ENCODE assay signal across 28 cellular contexts in genomic region chr10:128491686-128492085, GRCh38.
"Had no signal": no experiment of that assay in that cellular context is flagged by ENCODE, and none has a peak within 500 bp of the region (broad histone marks: within the 10 kb centered on the region; RNA-seq: fewer than 3 reads in every experiment).

No MANE protein-coding gene starts in this region.

- H3K27me3 Mint-ChIP-seq: stimulated activated memory B cell treated with anti-CD40 and anti-IgM and Interleukin-4, amounts not matched to agents 10 μg/mL and 1 μg/mL and 100 μg/mL, for 72 hours; stimulated activated naive B cell treated with anti-CD40 and anti-IgM and Interleukin-4, amounts not matched to agents 10 μg/mL and 1 μg/mL and 100 μg/mL, for 72 hours; stimulated activated naive CD8-positive, alpha-beta T cell treated with anti-CD3 and anti-CD28 coated beads, Interleukin-15, amount 100 ng/mL, for 72 hours; stimulated activated naive CD8-positive, alpha-beta T cell treated with anti-CD3 and anti-CD28 coated beads, Interleukin-15, Interleukin-2, amounts not matched to agents 100 ng/mL and 50 ng/mL, for 24 hours had no signal

- H3K4me3 Mint-ChIP-seq: stimulated activated effector memory CD8-positive, alpha-beta T cell treated with anti-CD3 and anti-CD28 coated beads, Interleukin-12 subunit alpha, Interleukin-12 subunit beta, amount 100 ng/mL, for 72 hours; stimulated activated memory B cell treated with anti-CD40 and anti-IgM and Interleukin-4, amounts not matched to agents 10 μg/mL and 1 μg/mL and 100 μg/mL, for 72 hours; stimulated activated naive B cell treated with anti-CD40 and anti-IgM and Interleukin-4, amounts not matched to agents 10 μg/mL and 1 μg/mL and 100 μg/mL, for 72 hours; stimulated activated naive CD8-positive, alpha-beta T cell treated with anti-CD3 and anti-CD28 coated beads, Interleukin-15, amount 100 ng/mL, for 72 hours; stimulated activated naive CD8-positive, alpha-beta T cell treated with anti-CD3 and anti-CD28 coated beads, Interleukin-15, Interleukin-2, amounts not matched to agents 100 ng/mL and 50 ng/mL, for 24 hours; type B pancreatic cell had no signal

- H3K27me3 ChIP-seq: stomach, testis, thyroid gland, tibial artery, tibial nerve, transverse colon, upper lobe of left lung, uterus, vagina had no signal

- H3K27ac ChIP-seq: stomach, suprapubic skin, testis, thoracic aorta, thyroid gland, tibial artery, tibial nerve, transverse colon, upper lobe of left lung, uterus, vagina had no signal

- H3K4me3 ChIP-seq: stomach, suprapubic skin, testis, thoracic aorta, thyroid gland, tibial artery, tibial nerve, transverse colon, upper lobe of left lung, uterus, vagina had no signal

- DNase-seq: stimulated activated CD4-positive, alpha-beta T cell treated with anti-CD3 and anti-CD28 coated beads, Interleukin-2, amount 100 ng/mL, for 48 hours; stimulated activated CD4-positive, alpha-beta T cell treated with anti-CD3 and anti-CD28 coated beads, Interleukin-4, amount 100 ng/mL, for 1 hour; stimulated activated CD4-positive, alpha-beta T cell treated with anti-CD3 and anti-CD28 coated beads, Interleukin-4, amount 100 ng/mL, for 24 hours; stimulated activated CD4-positive, alpha-beta T cell treated with anti-CD3 and anti-CD28 coated beads, Interleukin-4, amount 100 ng/mL, for 4 hours; stimulated activated CD8-positive, alpha-beta memory T cell treated with anti-CD3 and anti-CD28 coated beads, Interleukin-4, amount 100 ng/mL, for 48 hours; stimulated activated naive B cell treated with anti-CD40 and anti-IgM and Interleukin-4, amounts not matched to agents 10 μg/mL and 1 μg/mL and 100 μg/mL, for 72 hours; stimulated activated naive CD4-positive, alpha-beta T cell; stimulated activated naive CD4-positive, alpha-beta T cell treated with Interleukin-2 at 50 U/mL for 16 hours; stimulated activated naive CD8-positive, alpha-beta T cell treated with anti-CD3 and anti-CD28 coated beads, Interleukin-15, amount 100 ng/mL, for 72 hours; stimulated activated naive CD8-positive, alpha-beta T cell treated with anti-CD3 and anti-CD28 coated beads, Interleukin-15, Interleukin-2, amounts not matched to agents 100 U/mL and 50 U/mL, for 24 hours; stomach; substantia nigra; testis; thyroid gland; tibial artery; transverse colon; trophoblast cell; upper lobe of left lung; uterus had no signal

- H3K9me3 Mint-ChIP-seq: stimulated activated effector memory CD8-positive, alpha-beta T cell treated with anti-CD3 and anti-CD28 coated beads, Interleukin-12 subunit alpha, Interleukin-12 subunit beta, amount 100 ng/mL, for 72 hours; stimulated activated memory B cell treated with anti-CD40 and anti-IgM and Interleukin-4, amounts not matched to agents 10 μg/mL and 1 μg/mL and 100 μg/mL, for 72 hours; stimulated activated naive B cell treated with anti-CD40 and anti-IgM and Interleukin-4, amounts not matched to agents 10 μg/mL and 1 μg/mL and 100 μg/mL, for 72 hours; stimulated activated naive CD8-positive, alpha-beta T cell treated with anti-CD3 and anti-CD28 coated beads, Interleukin-15, amount 100 ng/mL, for 72 hours; stimulated activated naive CD8-positive, alpha-beta T cell treated with anti-CD3 and anti-CD28 coated beads, Interleukin-15, Interleukin-2, amounts not matched to agents 100 ng/mL and 50 ng/mL, for 24 hours; type B pancreatic cell had no signal

- H3K4me1 Mint-ChIP-seq: stimulated activated effector memory CD8-positive, alpha-beta T cell treated with anti-CD3 and anti-CD28 coated beads, Interleukin-12 subunit alpha, Interleukin-12 subunit beta, amount 100 ng/mL, for 72 hours; stimulated activated memory B cell treated with anti-CD40 and anti-IgM and Interleukin-4, amounts not matched to agents 10 μg/mL and 1 μg/mL and 100 μg/mL, for 72 hours; stimulated activated naive B cell treated with anti-CD40 and anti-IgM and Interleukin-4, amounts not matched to agents 10 μg/mL and 1 μg/mL and 100 μg/mL, for 72 hours; stimulated activated naive CD8-positive, alpha-beta T cell treated with anti-CD3 and anti-CD28 coated beads, Interleukin-15, amount 100 ng/mL, for 72 hours had no signal

- FAIRE-seq: urothelium cell line had no signal

- H3K36me3 Mint-ChIP-seq: stimulated activated effector memory CD8-positive, alpha-beta T cell treated with anti-CD3 and anti-CD28 coated beads, Interleukin-12 subunit alpha, Interleukin-12 subunit beta, amount 100 ng/mL, for 72 hours; stimulated activated memory B cell treated with anti-CD40 and anti-IgM and Interleukin-4, amounts not matched to agents 10 μg/mL and 1 μg/mL and 100 μg/mL, for 72 hours; stimulated activated naive B cell treated with anti-CD40 and anti-IgM and Interleukin-4, amounts not matched to agents 10 μg/mL and 1 μg/mL and 100 μg/mL, for 72 hours; type B pancreatic cell had no signal

- ATAC-seq: stimulated activated effector memory CD8-positive, alpha-beta T cell treated with anti-CD3 and anti-CD28 coated beads, Interleukin-12 subunit alpha, Interleukin-12 subunit beta, amount 100 ng/mL, for 72 hours; stimulated activated memory B cell treated with anti-CD40 and anti-IgM and Interleukin-4, amounts not matched to agents 10 μg/mL and 1 μg/mL and 100 μg/mL, for 72 hours; stimulated activated naive B cell treated with anti-CD40 and anti-IgM and Interleukin-4, amounts not matched to agents 10 μg/mL and 1 μg/mL and 100 μg/mL, for 72 hours; stimulated activated naive CD8-positive, alpha-beta T cell treated with anti-CD3 and anti-CD28 coated beads, Interleukin-15, amount 100 ng/mL, for 72 hours; stimulated activated naive CD8-positive, alpha-beta T cell treated with anti-CD3 and anti-CD28 coated beads, Interleukin-15, Interleukin-2, amounts not matched to agents 100 U/mL and 50 U/mL, for 24 hours had no signal

- H3K27ac Mint-ChIP-seq: stimulated activated effector memory CD8-positive, alpha-beta T cell treated with anti-CD3 and anti-CD28 coated beads, Interleukin-12 subunit alpha, Interleukin-12 subunit beta, amount 100 ng/mL, for 72 hours; stimulated activated memory B cell treated with anti-CD40 and anti-IgM and Interleukin-4, amounts not matched to agents 10 μg/mL and 1 μg/mL and 100 μg/mL, for 72 hours; stimulated activated naive B cell treated with anti-CD40 and anti-IgM and Interleukin-4, amounts not matched to agents 10 μg/mL and 1 μg/mL and 100 μg/mL, for 72 hours; stimulated activated naive CD8-positive, alpha-beta T cell treated with anti-CD3 and anti-CD28 coated beads, Interleukin-15, amount 100 ng/mL, for 72 hours; stimulated activated naive CD8-positive, alpha-beta T cell treated with anti-CD3 and anti-CD28 coated beads, Interleukin-15, Interleukin-2, amounts not matched to agents 100 ng/mL and 50 ng/mL, for 24 hours; type B pancreatic cell had no signal

- H3K36me3 ChIP-seq: stomach, suprapubic skin, thoracic aorta, thyroid gland, tibial artery, tibial nerve, transverse colon, upper lobe of left lung, uterus, vagina had no signal

- H3K9me3 ChIP-seq: suprapubic skin, testis, thoracic aorta, thyroid gland, transverse colon, upper lobe of left lung, uterus, vagina had no signal

- H3K4me1 ChIP-seq: stomach, suprapubic skin, testis, thyroid gland, tibial artery, tibial nerve, transverse colon, upper lobe of left lung, uterus, vagina had no signal
